18 cellular contexts compared by ENCODE assay signal in genomic region chr3:111662907-111663306, GRCh38.
DNase-seq lines count a peak whose midpoint lies in the region; ATAC-seq and TF ChIP-seq lines count a peak whose summit lies in the region.
"Had no signal": no experiment of that assay in that cellular context is flagged by ENCODE, and none has a peak within 500 bp of the region (broad histone marks: within the 10 kb centered on the region; RNA-seq: fewer than 3 reads in every experiment).

No MANE protein-coding gene starts in this region.

- no peak for ATAC-seq in HG03139 (IDR thresholded peaks at IDR 0.05; ENCODE audit: unreplicated experiment)
- ATAC-seq: K562, Panc1, Right ventricle myocardium inferior had no signal

- H3K4me3 Mint-ChIP-seq in activated naive CD8-positive, alpha-beta T cell: no peak overlapping the region
- H3K4me3 Mint-ChIP-seq: CD14-positive monocyte had no signal

- H3K27me3 Mint-ChIP-seq in activated naive CD8-positive, alpha-beta T cell: no peaks in the 10 kb centered on the region

- peaks cover 12% of the 10 kb centered on the region for H3K9me3 Mint-ChIP-seq in activated naive CD8-positive, alpha-beta T cell (ENCODE audit: low read depth)

- H3K27me3 ChIP-seq in HL-60 (ENCODE audit: insufficient read depth, poor library complexity, severe bottlenecking): no peaks in the 10 kb centered on the region

- H3K36me3 Mint-ChIP-seq in activated naive CD8-positive, alpha-beta T cell: peaks cover 53% of the 10 kb centered on the region

- peak; percentile 45 to 48 for DNase-seq in AML-193 (lab: John Stamatoyannopoulos, UW)
- DNase-seq in HL-60 (ENCODE audit: low read depth in 1 of 2, low spot score in 1 of 2): peak; percentile 35 to 42
- DNase-seq in NOMO-1 treated with dmso at 0.1 percent for 144 hours (lab: John Stamatoyannopoulos, UW; ENCODE audit: unreplicated experiment): peak; percentile 26
- DNase-seq in HuH-7.5 (ENCODE audit: low spot score): no peak
- DNase-seq in NCI-H1105 treated with DMSO at 0.1 percent for 48 hours (lab: John Stamatoyannopoulos, UW): no peak
- DNase-seq: EL, GOT3, NCI-H1417, NCI-H1930, NCI-H2171, NCI-H446 treated with DMSO at 0.1 percent for 48 hours, SK-N-SH had no signal

- peak overlapping the region; percentile 61 for H3K27ac Mint-ChIP-seq in activated naive CD8-positive, alpha-beta T cell

- no peak for TF ChIP-seq CTCF in HL-60 (IDR thresholded peaks at IDR 0.05; ENCODE audit: insufficient read depth, low read length)

- H3K27ac ChIP-seq in HL-60 (replicated peaks): peak overlapping the region; percentile 24; the same call in 1 of the 2 replicates

- no peak overlapping the region for H3K4me3 ChIP-seq in HL-60 (replicated peaks; ENCODE audit: insufficient read depth, low read length)
- H3K4me3 ChIP-seq: K562 had no signal

- peaks cover 28% of the 10 kb centered on the region for H3K4me1 Mint-ChIP-seq in activated naive CD8-positive, alpha-beta T cell (ENCODE audit: low read depth)

Comparison
In these comparisons a context has a peak if more than half of its experiments do, and no peak if none do; other contexts are left out.
1. DNase-seq: peak in AML-193 (2 of 2), HL-60 (2 of 2) and NOMO-1 treated with dmso at 0.1 percent for 144 hours (single experiment); none in HuH-7.5 (single experiment) and NCI-H1105 treated with DMSO at 0.1 percent for 48 hours (single experiment).